ENCODE assay signal across 9 cellular contexts in genomic region chr16:1332618-1333148, GRCh38. TPM values are rescaled to one million over a fixed set of nuclear protein-coding genes. Genes with fewer than 3 reads are reported as not detected.
DNase-seq lines count a peak whose midpoint lies in the region; ATAC-seq and TF ChIP-seq lines count a peak whose summit lies in the region.
"Had no signal": no experiment of that assay in that cellular context is flagged by ENCODE, and none has a peak within 500 bp of the region (broad histone marks: within the 10 kb centered on the region; RNA-seq: fewer than 3 reads in every experiment).

No MANE protein-coding gene starts in this region.

- intact Hi-C loops in activated B cell treated with CpG ODN at 0.5 μM for 24 hours (cut with micrococcal nuclease): loop anchor here (1.0 kb wide), 2 partner anchors 11 to 23 kb away; partner anchors contain the start of gene UBE2I

- H3K4me1 Mint-ChIP-seq in T-helper 1 cell treated with Interleukin-12 subunit alpha and Interleukin-12 subunit beta and Interleukin-4 antibody, amounts not matched to agents 30 μg/mL and 1 μg/mL, for 36 hours (ENCODE audit: low read depth): peaks cover 9% of the 10 kb centered on the region
- H3K4me1 Mint-ChIP-seq in activated B cell treated with CpG ODN at 0.5 μM for 24 hours: peaks cover 36% of the 10 kb centered on the region
- peaks cover 19% of the 10 kb centered on the region in 2 donors for H3K4me1 Mint-ChIP-seq in immature natural killer cell
- H3K4me1 Mint-ChIP-seq in stimulated activated effector memory CD8-positive, alpha-beta T cell treated with anti-CD3 and anti-CD28 coated beads, Interleukin-12 subunit alpha, Interleukin-12 subunit beta, amount 100 ng/mL, for 72 hours: peaks cover 17% of the 10 kb centered on the region

- POLR2A ChIA-PET in activated B cell treated with CpG ODN at 0.5 μM for 24 hours (lab: Charles Lee): interaction anchor here (1.1 to 3.9 kb wide), 4 partner anchors 10 to 88 kb away, joined by 3 to 26 read pairs (median 10); partner anchors contain the start of genes UBE2I and UQCC4

- CTCF ChIA-PET in activated B cell treated with CpG ODN at 0.5 μM for 24 hours (lab: Charles Lee): no interaction called here

- peaks cover 34% of the 10 kb centered on the region for H3K27me3 Mint-ChIP-seq in T-helper 1 cell treated with Interleukin-12 subunit alpha and Interleukin-12 subunit beta and Interleukin-4 antibody, amounts not matched to agents 30 μg/mL and 1 μg/mL, for 36 hours (ENCODE audit: low read depth)
- peaks cover 7% of the 10 kb centered on the region for H3K27me3 Mint-ChIP-seq in activated B cell treated with CpG ODN at 0.5 μM for 24 hours
- peaks cover 4 to 13% (median 10%) of the 10 kb centered on the region in 3 donors for H3K27me3 Mint-ChIP-seq in immature natural killer cell (ENCODE audit: low read depth in 3 of 3)

- H3K36me3 Mint-ChIP-seq in T-helper 1 cell treated with Interleukin-12 subunit alpha and Interleukin-12 subunit beta and Interleukin-4 antibody, amounts not matched to agents 30 μg/mL and 1 μg/mL, for 36 hours (ENCODE audit: low read depth): no peaks in the 10 kb centered on the region
- H3K36me3 Mint-ChIP-seq in activated B cell treated with CpG ODN at 0.5 μM for 24 hours (ENCODE audit: low read depth) (no peaks in the 10 kb centered on the region), immature natural killer cell (no peaks in the 10 kb centered on the region)
- H3K36me3 Mint-ChIP-seq in stimulated activated effector memory CD8-positive, alpha-beta T cell treated with anti-CD3 and anti-CD28 coated beads, Interleukin-12 subunit alpha, Interleukin-12 subunit beta, amount 100 ng/mL, for 72 hours: no peaks in the 10 kb centered on the region

- TF ChIP-seq CTCF in activated B cell treated with CpG ODN at 0.5 μM for 24 hours (IDR thresholded peaks at IDR 0.05) (no peak), GM13977 (IDR thresholded peaks at IDR 0.05; ENCODE audit: extremely low read depth, insufficient read depth, missing control alignments) (no peak)

- H3K27ac Mint-ChIP-seq in T-helper 1 cell treated with Interleukin-12 subunit alpha and Interleukin-12 subunit beta and Interleukin-4 antibody, amounts not matched to agents 30 μg/mL and 1 μg/mL, for 36 hours: no peak overlapping the region
- H3K27ac Mint-ChIP-seq in activated B cell treated with CpG ODN at 0.5 μM for 24 hours (peak overlapping the region; percentile 41), immature natural killer cell (peak overlapping the region in 4 of 6 donors; percentile 12 to 81 (median 48))
- H3K27ac Mint-ChIP-seq in stimulated activated effector memory CD8-positive, alpha-beta T cell treated with anti-CD3 and anti-CD28 coated beads, Interleukin-12 subunit alpha, Interleukin-12 subunit beta, amount 100 ng/mL, for 72 hours: peak overlapping the region; percentile 69

- in situ Hi-C loops in GM13977 (cut with MboI; ENCODE audit: low pct_unique_long_range_greater_than_20kb, low sequenced_read_pairs, unreplicated experiment): no loop called here

- H3K9me3 Mint-ChIP-seq in T-helper 1 cell treated with Interleukin-12 subunit alpha and Interleukin-12 subunit beta and Interleukin-4 antibody, amounts not matched to agents 30 μg/mL and 1 μg/mL, for 36 hours: no peaks in the 10 kb centered on the region
- H3K9me3 Mint-ChIP-seq in activated B cell treated with CpG ODN at 0.5 μM for 24 hours (no peaks in the 10 kb centered on the region), immature natural killer cell (no peaks in the 10 kb centered on the region)
- H3K9me3 Mint-ChIP-seq in stimulated activated effector memory CD8-positive, alpha-beta T cell treated with anti-CD3 and anti-CD28 coated beads, Interleukin-12 subunit alpha, Interleukin-12 subunit beta, amount 100 ng/mL, for 72 hours: no peaks in the 10 kb centered on the region

- DNase-seq in T-helper 1 cell (no peak), activated B cell treated with CpG ODN at 0.5 μM for 24 hours (no peak), immature natural killer cell (no peak), GM13977 (ENCODE audit: low spot score) (no peak), glomerular visceral epithelial cell (ENCODE audit: extremely low spot score) (no peak)
- DNase-seq in stimulated activated effector memory CD8-positive, alpha-beta T cell treated with anti-CD3 and anti-CD28 coated beads, Interleukin-12 subunit alpha, Interleukin-12 subunit beta, amount 100 ng/mL, for 72 hours (ENCODE audit: low spot score in 2 of 2): peak in 1 of 2 donors; percentile 54
- DNase-seq: occipital lobe had no signal

- peak overlapping the region; percentile 55 for H3K4me3 Mint-ChIP-seq in T-helper 1 cell treated with Interleukin-12 subunit alpha and Interleukin-12 subunit beta and Interleukin-4 antibody, amounts not matched to agents 30 μg/mL and 1 μg/mL, for 36 hours
- peak overlapping the region; percentile 78 for H3K4me3 Mint-ChIP-seq in activated B cell treated with CpG ODN at 0.5 μM for 24 hours
- peak overlapping the region; percentile 80 to 87 (median 86) for H3K4me3 Mint-ChIP-seq in immature natural killer cell
- H3K4me3 Mint-ChIP-seq in stimulated activated effector memory CD8-positive, alpha-beta T cell treated with anti-CD3 and anti-CD28 coated beads, Interleukin-12 subunit alpha, Interleukin-12 subunit beta, amount 100 ng/mL, for 72 hours: peak overlapping the region; percentile 73

- ATAC-seq in activated B cell treated with CpG ODN at 0.5 μM for 24 hours (ENCODE audit: low read depth) (no peak), HG03280 (IDR thresholded peaks at IDR 0.05; ENCODE audit: unreplicated experiment) (no peak)
- ATAC-seq in stimulated activated effector memory CD8-positive, alpha-beta T cell treated with anti-CD3 and anti-CD28 coated beads, Interleukin-12 subunit alpha, Interleukin-12 subunit beta, amount 100 ng/mL, for 72 hours: no peak

RNA-seq across cellular contexts. Expression of gene BAIAP3, which starts 0.8 kb away (rescaled TPM):
- total RNA-seq in activated B cell treated with CpG ODN at 0.5 μM for 24 hours: 6.5 and 8.5 TPM in 2 replicates
- 1 to 10 TPM in 2 of 3 donors, not detected in 1; 1.9 to 4.0 TPM for polyA plus RNA-seq in immature natural killer cell

RNA-seq across cellular contexts. Expression of gene TSR3, which starts 19.0 kb away (rescaled TPM):
- 45.3 and 49.0 TPM in 2 replicates for total RNA-seq in activated B cell treated with CpG ODN at 0.5 μM for 24 hours
- polyA plus RNA-seq in immature natural killer cell: 100 to 1,000 TPM; 104 to 143 (median 114) TPM

RNA-seq across cellular contexts. Expression of gene GNPTG, which starts 19.0 kb away (rescaled TPM):
- total RNA-seq in activated B cell treated with CpG ODN at 0.5 μM for 24 hours: 36.3 and 40.2 TPM in 2 replicates
- 10 to 100 TPM; 44.3 to 76.5 (median 64.1) TPM for polyA plus RNA-seq in immature natural killer cell

RNA-seq across cellular contexts. Expression of gene UBE2I, which starts 23.2 kb away (rescaled TPM):
- total RNA-seq in activated B cell treated with CpG ODN at 0.5 μM for 24 hours: 220 and 240 TPM in 2 replicates
- polyA plus RNA-seq in immature natural killer cell: 100 to 1,000 TPM in 2 of 3 donors, 10 to 100 TPM in 1; 94.1 to 119 (median 101) TPM
